ENCODE assay signal across 1 cellular context in genomic region chr9:90983394-90983793, GRCh38.
TF ChIP-seq lines count a peak whose summit lies in the region.

No MANE protein-coding gene starts in this region.

TF ChIP-seq in GM23338, 12 proteins besides CTCF, POLR2A, EP300 and RAD21 (continued from another document):
- TF ChIP-seq ZNF462 (CRISPR knock-in tag; IDR thresholded peaks at IDR 0.05) (no peak), JUNB (IDR thresholded peaks at IDR 0.05; ENCODE audit: unreplicated experiment) (no peak), STAT1 (IDR thresholded peaks at IDR 0.05; ENCODE audit: unreplicated experiment) (no peak), EZH2phosphoT487 (IDR thresholded peaks at IDR 0.05; ENCODE audit: unreplicated experiment) (no peak), ZNF331 (CRISPR knock-in tag; IDR thresholded peaks at IDR 0.05; ENCODE audit: low read depth) (no peak), ZNF114 (CRISPR knock-in tag; IDR thresholded peaks at IDR 0.05) (no peak)
- TF ChIP-seq, protein P1, sequence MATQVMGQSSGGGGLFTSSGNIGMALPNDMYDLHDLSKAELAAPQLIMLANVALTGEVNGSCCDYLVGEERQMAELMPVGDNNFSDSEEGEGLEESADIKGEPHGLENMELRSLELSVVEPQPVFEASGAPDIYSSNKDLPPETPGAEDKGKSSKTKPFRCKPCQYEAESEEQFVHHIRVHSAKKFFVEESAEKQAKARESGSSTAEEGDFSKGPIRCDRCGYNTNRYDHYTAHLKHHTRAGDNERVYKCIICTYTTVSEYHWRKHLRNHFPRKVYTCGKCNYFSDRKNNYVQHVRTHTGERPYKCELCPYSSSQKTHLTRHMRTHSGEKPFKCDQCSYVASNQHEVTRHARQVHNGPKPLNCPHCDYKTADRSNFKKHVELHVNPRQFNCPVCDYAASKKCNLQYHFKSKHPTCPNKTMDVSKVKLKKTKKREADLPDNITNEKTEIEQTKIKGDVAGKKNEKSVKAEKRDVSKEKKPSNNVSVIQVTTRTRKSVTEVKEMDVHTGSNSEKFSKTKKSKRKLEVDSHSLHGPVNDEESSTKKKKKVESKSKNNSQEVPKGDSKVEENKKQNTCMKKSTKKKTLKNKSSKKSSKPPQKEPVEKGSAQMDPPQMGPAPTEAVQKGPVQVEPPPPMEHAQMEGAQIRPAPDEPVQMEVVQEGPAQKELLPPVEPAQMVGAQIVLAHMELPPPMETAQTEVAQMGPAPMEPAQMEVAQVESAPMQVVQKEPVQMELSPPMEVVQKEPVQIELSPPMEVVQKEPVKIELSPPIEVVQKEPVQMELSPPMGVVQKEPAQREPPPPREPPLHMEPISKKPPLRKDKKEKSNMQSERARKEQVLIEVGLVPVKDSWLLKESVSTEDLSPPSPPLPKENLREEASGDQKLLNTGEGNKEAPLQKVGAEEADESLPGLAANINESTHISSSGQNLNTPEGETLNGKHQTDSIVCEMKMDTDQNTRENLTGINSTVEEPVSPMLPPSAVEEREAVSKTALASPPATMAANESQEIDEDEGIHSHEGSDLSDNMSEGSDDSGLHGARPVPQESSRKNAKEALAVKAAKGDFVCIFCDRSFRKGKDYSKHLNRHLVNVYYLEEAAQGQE (IDR thresholded peaks at IDR 0.05; ENCODE audit: unreplicated experiment) = no peak
TF ChIP-seq in GM23338: peak in this region for 0.
